Comparison of ENCODE assay signal across 39 cellular contexts in genomic region chr6:53932502-53932901, GRCh38.
"Had no signal": no experiment of that assay in that cellular context is flagged by ENCODE, and none has a peak within 500 bp of the region (broad histone marks: within the 10 kb centered on the region; RNA-seq: fewer than 3 reads in every experiment).

No MANE protein-coding gene starts in this region.

- H3K4me1 Mint-ChIP-seq: activated CD4-positive, alpha-beta T cell treated with anti-CD3 and anti-CD28 coated beads, Interleukin-2, amount 10 ng/mL, durations not matched to agents 7 days and 5 days; activated naive CD4-positive, alpha-beta T cell treated with anti-CD3 and anti-CD28 coated beads, Interleukin-2, amount 10 ng/mL, durations not matched to agents 7 days and 5 days; activated naive CD4-positive, alpha-beta T cell treated with anti-CD3 and anti-CD28 coated beads, Interleukin-2, amount 50 U/mL, for 24 hours; activated naive CD8-positive, alpha-beta T cell treated with anti-CD3 and anti-CD28 coated beads, Interleukin-2, amount 10 ng/mL, durations not matched to agents 7 days and 5 days; central memory CD8-positive, alpha-beta T cell; WTC11 had no signal

- H3K27ac Mint-ChIP-seq: activated CD4-positive, alpha-beta memory T cell treated with anti-CD3 and anti-CD28 coated beads, Interleukin-2, amount 10 ng/mL, durations not matched to agents 7 days and 5 days; activated CD4-positive, alpha-beta T cell treated with anti-CD3 and anti-CD28 coated beads for 36 hours; activated CD4-positive, alpha-beta T cell treated with anti-CD3 and anti-CD28 coated beads, Interleukin-2, amount 10 ng/mL, durations not matched to agents 7 days and 5 days; activated CD8-positive, alpha-beta memory T cell treated with anti-CD3 and anti-CD28 coated beads, Interleukin-2, amount 10 ng/mL, durations not matched to agents 7 days and 5 days; activated CD8-positive, alpha-beta T cell treated with anti-CD3 and anti-CD28 coated beads, Interleukin-2, amount 10 ng/mL, durations not matched to agents 7 days and 5 days; activated naive CD4-positive, alpha-beta T cell treated with anti-CD3 and anti-CD28 coated beads, Interleukin-2, amount 10 ng/mL, durations not matched to agents 7 days and 5 days; activated naive CD4-positive, alpha-beta T cell treated with anti-CD3 and anti-CD28 coated beads, Interleukin-2, amount 50 U/mL, for 24 hours; activated naive CD8-positive, alpha-beta T cell; activated naive CD8-positive, alpha-beta T cell treated with anti-CD3 and anti-CD28 coated beads, Interleukin-2, amount 10 ng/mL, durations not matched to agents 7 days and 5 days; activated naive CD8-positive, alpha-beta T cell treated with anti-CD3 and anti-CD28 coated beads, Interleukin-2, amount 50 U/mL, for 24 hours; activated T-cell treated with anti-CD3 and anti-CD28 coated beads, Interleukin-2, amount 50 U/mL, for 24 hours; activated T-helper 2 cell treated with anti-CD3 and anti-CD28 coated beads, Interferon-gamma antibody, Interleukin-2, Interleukin-4, amounts not matched to agents 10 μg/mL and 5 μg/mL and 100 μg/mL, durations not matched to agents 14 hours and 24 hours and 36 hours; brain; T-helper 1 cell treated with Interleukin-12 subunit alpha and Interleukin-12 subunit beta and Interleukin-4 antibody, amounts not matched to agents 30 μg/mL and 1 μg/mL, for 36 hours; T-helper 2 cell treated with Interferon-gamma antibody and Interleukin-4, amounts not matched to agents 5 μg/mL and 100 μg/mL, for 36 hours; WTC11 had no signal

- H3K9me3 ChIP-seq: ascending aorta had no signal

- H3K4me3 Mint-ChIP-seq: activated CD4-positive, alpha-beta memory T cell treated with anti-CD3 and anti-CD28 coated beads, Interleukin-2, amount 10 ng/mL, durations not matched to agents 7 days and 5 days; activated CD4-positive, alpha-beta T cell treated with anti-CD3 and anti-CD28 coated beads for 36 hours; activated CD4-positive, alpha-beta T cell treated with anti-CD3 and anti-CD28 coated beads, Interleukin-2, amount 10 ng/mL, durations not matched to agents 7 days and 5 days; activated CD8-positive, alpha-beta memory T cell treated with anti-CD3 and anti-CD28 coated beads, Interleukin-2, amount 10 ng/mL, durations not matched to agents 7 days and 5 days; activated CD8-positive, alpha-beta T cell treated with anti-CD3 and anti-CD28 coated beads, Interleukin-2, amount 10 ng/mL, durations not matched to agents 7 days and 5 days; activated naive CD4-positive, alpha-beta T cell treated with anti-CD3 and anti-CD28 coated beads, Interleukin-2, amount 10 ng/mL, durations not matched to agents 7 days and 5 days; activated naive CD4-positive, alpha-beta T cell treated with anti-CD3 and anti-CD28 coated beads, Interleukin-2, amount 50 U/mL, for 24 hours; activated naive CD8-positive, alpha-beta T cell; activated naive CD8-positive, alpha-beta T cell treated with anti-CD3 and anti-CD28 coated beads, Interleukin-2, amount 10 ng/mL, durations not matched to agents 7 days and 5 days; activated naive CD8-positive, alpha-beta T cell treated with anti-CD3 and anti-CD28 coated beads, Interleukin-2, amount 50 U/mL, for 24 hours; activated T-cell treated with anti-CD3 and anti-CD28 coated beads, Interleukin-2, amount 50 U/mL, for 24 hours; brain; central memory CD8-positive, alpha-beta T cell; T-helper 1 cell treated with Interleukin-12 subunit alpha and Interleukin-12 subunit beta and Interleukin-4 antibody, amounts not matched to agents 30 μg/mL and 1 μg/mL, for 36 hours; T-helper 2 cell treated with Interferon-gamma antibody and Interleukin-4, amounts not matched to agents 5 μg/mL and 100 μg/mL, for 36 hours; WTC11 had no signal

- H3K27me3 Mint-ChIP-seq: activated CD4-positive, alpha-beta memory T cell treated with anti-CD3 and anti-CD28 coated beads, Interleukin-2, amount 10 ng/mL, durations not matched to agents 7 days and 5 days; activated CD4-positive, alpha-beta T cell treated with anti-CD3 and anti-CD28 coated beads, Interleukin-2, amount 10 ng/mL, durations not matched to agents 7 days and 5 days; activated naive CD4-positive, alpha-beta T cell treated with anti-CD3 and anti-CD28 coated beads, Interleukin-2, amount 10 ng/mL, durations not matched to agents 7 days and 5 days; activated naive CD8-positive, alpha-beta T cell; activated naive CD8-positive, alpha-beta T cell treated with anti-CD3 and anti-CD28 coated beads, Interleukin-2, amount 10 ng/mL, durations not matched to agents 7 days and 5 days; brain; central memory CD8-positive, alpha-beta T cell had no signal

- FAIRE-seq: bronchial epithelial cell had no signal

- H3K9me3 Mint-ChIP-seq: activated CD4-positive, alpha-beta memory T cell treated with anti-CD3 and anti-CD28 coated beads, Interleukin-2, amount 10 ng/mL, durations not matched to agents 7 days and 5 days; activated CD4-positive, alpha-beta T cell treated with anti-CD3 and anti-CD28 coated beads, Interleukin-2, amount 10 ng/mL, durations not matched to agents 7 days and 5 days; activated naive CD4-positive, alpha-beta T cell treated with anti-CD3 and anti-CD28 coated beads, Interleukin-2, amount 10 ng/mL, durations not matched to agents 7 days and 5 days; activated naive CD4-positive, alpha-beta T cell treated with anti-CD3 and anti-CD28 coated beads, Interleukin-2, amount 50 U/mL, for 24 hours; activated naive CD8-positive, alpha-beta T cell treated with anti-CD3 and anti-CD28 coated beads, Interleukin-2, amount 10 ng/mL, durations not matched to agents 7 days and 5 days; activated naive CD8-positive, alpha-beta T cell treated with anti-CD3 and anti-CD28 coated beads, Interleukin-2, amount 50 U/mL, for 24 hours; activated T-cell treated with anti-CD3 and anti-CD28 coated beads, Interleukin-2, amount 50 U/mL, for 24 hours; activated T-helper 2 cell treated with anti-CD3 and anti-CD28 coated beads, Interferon-gamma antibody, Interleukin-2, Interleukin-4, amounts not matched to agents 10 μg/mL and 5 μg/mL and 100 μg/mL, durations not matched to agents 14 hours and 24 hours and 36 hours; central memory CD8-positive, alpha-beta T cell; T-helper 1 cell treated with Interleukin-12 subunit alpha and Interleukin-12 subunit beta and Interleukin-4 antibody, amounts not matched to agents 30 μg/mL and 1 μg/mL, for 36 hours; T-helper 2 cell treated with Interferon-gamma antibody and Interleukin-4, amounts not matched to agents 5 μg/mL and 100 μg/mL, for 36 hours had no signal

- ATAC-seq: activated CD4-positive, alpha-beta T cell treated with anti-CD3 and anti-CD28 coated beads for 36 hours; activated CD4-positive, CD25-positive, alpha-beta regulatory T cell treated with anti-CD3 and anti-CD28 coated beads, Interleukin-2, amount 50 U/mL, for 24 hours; activated CD8-positive, alpha-beta memory T cell treated with anti-CD3 and anti-CD28 coated beads, Interleukin-2, amount 10 ng/mL, durations not matched to agents 7 days and 5 days; activated CD8-positive, alpha-beta T cell treated with anti-CD3 and anti-CD28 coated beads, Interleukin-2, amount 10 ng/mL, durations not matched to agents 7 days and 5 days; activated naive CD8-positive, alpha-beta T cell treated with anti-CD3 and anti-CD28 coated beads, Interleukin-2, amount 50 U/mL, for 24 hours; WTC11 had no signal

- H3K36me3 Mint-ChIP-seq: activated CD8-positive, alpha-beta memory T cell treated with anti-CD3 and anti-CD28 coated beads, Interleukin-2, amount 10 ng/mL, durations not matched to agents 7 days and 5 days; activated naive CD4-positive, alpha-beta T cell treated with anti-CD3 and anti-CD28 coated beads, Interleukin-2, amount 10 ng/mL, durations not matched to agents 7 days and 5 days; activated naive CD4-positive, alpha-beta T cell treated with anti-CD3 and anti-CD28 coated beads, Interleukin-2, amount 50 U/mL, for 24 hours; activated naive CD8-positive, alpha-beta T cell; activated naive CD8-positive, alpha-beta T cell treated with anti-CD3 and anti-CD28 coated beads, Interleukin-2, amount 10 ng/mL, durations not matched to agents 7 days and 5 days had no signal

- H3K27ac ChIP-seq: ascending aorta, cardiac muscle cell, WERI-Rb-1 had no signal

- DNase-seq: activated CD4-positive, alpha-beta memory T cell treated with anti-CD3 and anti-CD28 coated beads, Interleukin-2, amount 10 ng/mL, durations not matched to agents 7 days and 5 days; activated CD4-positive, alpha-beta T cell treated with anti-CD3 and anti-CD28 coated beads for 1 hour; activated CD4-positive, alpha-beta T cell treated with anti-CD3 and anti-CD28 coated beads for 36 hours; activated CD4-positive, alpha-beta T cell treated with anti-CD3 and anti-CD28 coated beads for 48 hours; activated CD4-positive, alpha-beta T cell treated with anti-CD3 and anti-CD28 coated beads, Interleukin-2, amount 10 ng/mL, durations not matched to agents 7 days and 5 days; activated CD4-positive, alpha-beta T cell treated with anti-CD3 and anti-CD28 coated beads, Interleukin-2, amount 50 U/mL, for 48 hours; activated CD4-positive, CD25-positive, alpha-beta regulatory T cell; activated CD8-positive, alpha-beta memory T cell treated with anti-CD3 and anti-CD28 coated beads for 24 hours; activated CD8-positive, alpha-beta memory T cell treated with anti-CD3 and anti-CD28 coated beads, Interleukin-2, amount 10 ng/mL, durations not matched to agents 7 days and 5 days; activated CD8-positive, alpha-beta memory T cell treated with anti-CD3 and anti-CD28 coated beads, Interleukin-2, amount 50 U/mL, for 48 hours; activated CD8-positive, alpha-beta T cell treated with anti-CD3 and anti-CD28 coated beads, Interleukin-2, amount 10 ng/mL, durations not matched to agents 7 days and 5 days; activated effector memory CD4-positive, alpha-beta T cell treated with Interleukin-2 at 50 U/mL for 16 hours; activated gamma-delta T cell; activated naive CD4-positive, alpha-beta T cell treated with anti-CD3 and anti-CD28 coated beads, Interleukin-2, amount 10 ng/mL, durations not matched to agents 7 days and 5 days; activated naive CD4-positive, alpha-beta T cell treated with Interleukin-2 at 50 U/mL for 16 hours; activated naive CD8-positive, alpha-beta T cell treated with anti-CD3 and anti-CD28 coated beads, Interleukin-2, amount 10 ng/mL, durations not matched to agents 7 days and 5 days; activated naive CD8-positive, alpha-beta T cell treated with anti-CD3 and anti-CD28 coated beads, Interleukin-2, amount 50 U/mL, for 24 hours; activated T-cell treated with anti-CD3 and anti-CD28 coated beads, Interleukin-2, amount 50 U/mL, for 24 hours; activated T-cell treated with anti-CD3 and anti-CD28 coated beads, Interleukin-2, amount 50 U/mL, for 48 hours; amygdala; anterior cingulate cortex; caudate nucleus; SW 1271; T-helper 1 cell; T-helper 2 cell; T-helper 9 cell; WERI-Rb-1 had no signal

- H3K4me3 ChIP-seq: ascending aorta, cardiac muscle cell had no signal

- H3K36me3 ChIP-seq: ascending aorta, cardiac muscle cell, WERI-Rb-1 had no signal

- H3K27me3 ChIP-seq: ascending aorta, cardiac muscle cell had no signal
